8 cellular contexts compared by ENCODE assay signal in genomic region chr16:14300631-14301149, GRCh38.
A peak's percentile ranks its signal among the peaks of the same experiment; 100 is the strongest.
DNase-seq lines count a peak whose midpoint lies in the region; ATAC-seq and TF ChIP-seq lines count a peak whose summit lies in the region.

No MANE protein-coding gene starts in this region.

- TF ChIP-seq RAD21 in neural cell (conservative IDR thresholded peaks at IDR 0.05): peak; percentile 35

- peaks cover 14% of the 10 kb centered on the region for H3K4me1 Mint-ChIP-seq in activated T-cell treated with anti-CD3 and anti-CD28 coated beads, Interleukin-2, amount 50 U/mL, for 4 hours (ENCODE audit: low read depth)

- no peak for TF ChIP-seq EP300 in neural cell (conservative IDR thresholded peaks at IDR 0.05; ENCODE audit: poor library complexity, severe bottlenecking)

- H4K20me1 ChIP-seq in neural cell (ENCODE audit: insufficient read depth): no peaks in the 10 kb centered on the region

- no peaks in the 10 kb centered on the region for H3K9me2 ChIP-seq in neural cell (ENCODE audit: insufficient read depth, low read length)

- H3K27me3 Mint-ChIP-seq in activated T-cell treated with anti-CD3 and anti-CD28 coated beads, Interleukin-2, amount 50 U/mL, for 4 hours (ENCODE audit: low read depth): peaks cover 19% of the 10 kb centered on the region

- no peak overlapping the region for H3K4me2 ChIP-seq in neural cell (ENCODE audit: low read length)

- H3K9ac ChIP-seq in neural cell (ENCODE audit: low read length): no peak overlapping the region

- H3K4me3 ChIP-seq in foreskin fibroblast (ENCODE audit: low read depth in 1 of 2, low read length in 2 of 2) (peak overlapping the region; percentile 61 to 72), neural cell (ENCODE audit: low read length) (no peak overlapping the region)

- no peaks in the 10 kb centered on the region for H3K9me3 Mint-ChIP-seq in activated T-cell treated with anti-CD3 and anti-CD28 coated beads, Interleukin-2, amount 50 U/mL, for 4 hours

- H3F3A ChIP-seq in neural cell (ENCODE audit: insufficient read depth, low read length, poor library complexity, severe bottlenecking): no peaks in the 10 kb centered on the region

- H3K9me3 ChIP-seq in neural cell (ENCODE audit: low read length): no peaks in the 10 kb centered on the region

- H3K36me3 Mint-ChIP-seq in activated T-cell treated with anti-CD3 and anti-CD28 coated beads, Interleukin-2, amount 50 U/mL, for 4 hours (ENCODE audit: insufficient read depth): no peaks in the 10 kb centered on the region

- peaks cover 48% of the 10 kb centered on the region for H3K27me3 ChIP-seq in neural cell (ENCODE audit: insufficient read depth, low read depth, low read length)

- peak; percentile 32 for ATAC-seq in HG03045 (IDR thresholded peaks at IDR 0.05; ENCODE audit: unreplicated experiment)
- ATAC-seq in activated T-cell treated with anti-CD3 and anti-CD28 coated beads, Interleukin-2, amount 50 U/mL, for 4 hours: peak; percentile 28 to 30
- ATAC-seq in GM21825 (IDR thresholded peaks at IDR 0.05; ENCODE audit: unreplicated experiment): no peak

- peak overlapping the region; percentile 67 for H3K4me3 Mint-ChIP-seq in activated T-cell treated with anti-CD3 and anti-CD28 coated beads, Interleukin-2, amount 50 U/mL, for 4 hours

- no peak overlapping the region for H2AFZ ChIP-seq in neural cell (ENCODE audit: low read depth, low read length)

- DNase-seq in SIG-M5 treated with dmso at 0.1 percent for 504 hours (lab: John Stamatoyannopoulos, UW; ENCODE audit: unreplicated experiment): peak; percentile 54
- DNase-seq in SIG-M5 (lab: John Stamatoyannopoulos, UW): no peak
- peak; percentile 85 for DNase-seq in NCI-H460 (ENCODE audit: extremely low read depth, low read depth)
- DNase-seq in activated T-cell treated with anti-CD3 and anti-CD28 coated beads, Interleukin-2, amount 50 U/mL, for 4 hours: no peak
- peak; percentile 81 to 92 for DNase-seq in foreskin fibroblast

- no peaks in the 10 kb centered on the region for H3K36me3 ChIP-seq in neural cell (ENCODE audit: insufficient read depth, low read length)

- H3K27ac ChIP-seq in neural cell (ENCODE audit: low read length): no peak overlapping the region

- H3K79me2 ChIP-seq in neural cell (replicated peaks; ENCODE audit: insufficient read depth, low read length): no peaks in the 10 kb centered on the region

- TF ChIP-seq CTCF in foreskin fibroblast (IDR thresholded peaks at IDR 0.05; ENCODE audit: low read depth, low read length): peak; percentile 49
- no peak for TF ChIP-seq CTCF in neural cell (IDR thresholded peaks at IDR 0.05; ENCODE audit: poor library complexity, severe bottlenecking)

TF ChIP-seq in neural cell, 6 proteins besides CTCF, POLR2A, EP300 and RAD21:
- no peak for TF ChIP-seq SMC3 (conservative IDR thresholded peaks at IDR 0.05; ENCODE audit: poor library complexity)
- TF ChIP-seq TAF1 (IDR thresholded peaks at IDR 0.05; ENCODE audit: low read depth): no peak
- TF ChIP-seq POLR2AphosphoS5 (IDR thresholded peaks at IDR 0.05): no peak
- no peak for TF ChIP-seq EZH2 (IDR thresholded peaks at IDR 0.05; ENCODE audit: borderline replicate concordance, insufficient read depth, low read length, poor library complexity, severe bottlenecking)

Comparison
In these comparisons a context has a peak if more than half of its experiments do, and no peak if none do; other contexts are left out.
1. DNase-seq: peak in SIG-M5 treated with dmso at 0.1 percent for 504 hours (single experiment), NCI-H460 (single experiment) and foreskin fibroblast (2 of 2); none in SIG-M5 (single experiment) and activated T-cell treated with anti-CD3 and anti-CD28 coated beads, Interleukin-2, amount 50 U/mL, for 4 hours (single experiment).